In the genomic region with DNA sequence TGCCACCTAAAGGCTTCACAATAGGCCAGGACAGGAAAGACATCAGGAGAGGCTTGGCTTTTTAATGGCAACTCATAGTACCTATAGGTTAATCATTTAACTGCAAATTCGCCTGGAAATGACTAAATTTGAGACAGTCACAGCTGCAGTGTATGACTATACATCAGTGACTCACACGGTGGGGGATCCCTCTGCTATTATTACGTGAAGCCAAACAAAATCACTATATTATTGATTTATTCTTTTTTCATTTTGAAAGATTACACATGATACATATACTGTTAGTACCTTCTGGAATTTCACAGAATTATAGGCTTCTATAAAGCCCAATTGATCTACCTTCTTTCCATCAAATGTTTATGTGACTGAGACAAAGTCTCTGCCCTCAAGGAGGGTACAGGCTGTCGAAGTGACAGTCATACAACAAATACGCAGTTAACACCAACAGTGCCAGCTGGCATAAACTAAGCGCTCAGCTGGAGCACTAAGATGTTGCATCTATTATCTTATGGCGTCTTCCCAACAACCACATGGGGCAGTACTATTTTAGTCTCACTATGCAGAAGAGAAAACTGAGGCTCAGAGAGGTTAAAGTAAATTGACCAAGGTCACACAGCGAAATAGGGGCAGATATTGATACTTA, we compare ENCODE assay signal across 8 cellular contexts.
DNase-seq lines count a peak whose midpoint lies in the region; ATAC-seq, FAIRE-seq and TF ChIP-seq lines count a peak whose summit lies in the region.

No MANE protein-coding gene starts in this region.

- no peaks in the 10 kb centered on the region for H3K9me3 ChIP-seq in CD4-positive, CD25-positive, alpha-beta regulatory T cell (ENCODE audit: control insufficient read depth in 2 of 2, low read length in 2 of 2)
- H3K9me3 ChIP-seq in GM12878 (replicated peaks; ENCODE audit: control insufficient read depth, insufficient read depth, low read length) (no peaks in the 10 kb centered on the region), H9 (ENCODE audit: control insufficient read depth, low read depth, low read length) (no peaks in the 10 kb centered on the region)

- peak overlapping the region; percentile 2 for H3K4me3 ChIP-seq in CD4-positive, CD25-positive, alpha-beta regulatory T cell (ENCODE audit: low read depth, low read length)
- no peak overlapping the region for H3K4me3 ChIP-seq in GM12878

- H4K5ac ChIP-seq in H9 (ENCODE audit: insufficient read length, low read depth, low read length): no peak overlapping the region

- CTCF ChIA-PET in GM12878 (lab: Yijun Ruan, JAX): no interaction called here

- peak in 1 of 3 donors; percentile 57 for DNase-seq in CD4-positive, CD25-positive, alpha-beta regulatory T cell
- DNase-seq in GM12878 (ENCODE audit: low read depth, low spot score) (peak; percentile 44), head of caudate nucleus (no peak), H9 (no peak), occipital lobe (lab: John Stamatoyannopoulos, UW) (no peak)

- in situ Hi-C loops in GM12878 (cut with MboI): no loop called here

- H3K18ac ChIP-seq in H9 (ENCODE audit: insufficient read length, low read depth, low read length): no peak overlapping the region

- H3K23me2 ChIP-seq in H9 (ENCODE audit: insufficient read length, low read depth, low read length, poor library complexity, severe bottlenecking): no peaks in the 10 kb centered on the region

- H3K27ac Mint-ChIP-seq in CD4-positive, CD25-positive, alpha-beta regulatory T cell: peak overlapping the region in 2 of 3 donors; percentile 39 to 78
- H3K27ac Mint-ChIP-seq in stimulated activated memory B cell treated with anti-CD40 and anti-IgM and Interleukin-4, amounts not matched to agents 10 μg/mL and 1 μg/mL and 100 μg/mL, for 72 hours: no peak overlapping the region
- H3K27ac Mint-ChIP-seq in H9: peak overlapping the region in 1 of 3 experiments; percentile 11; a peak in 1 of 7 replicates

- H3K27me3 ChIP-seq in CD4-positive, CD25-positive, alpha-beta regulatory T cell (ENCODE audit: control insufficient read depth, insufficient read depth, low read length): no peaks in the 10 kb centered on the region
- no peaks in the 10 kb centered on the region for H3K27me3 ChIP-seq in GM12878 (replicated peaks in 1 of 2; ENCODE audit: control insufficient read depth in 2 of 2, insufficient read depth in 2 of 2, low read length in 1 of 2)
- H3K27me3 ChIP-seq in H9 (ENCODE audit: insufficient read depth, low read length): no peaks in the 10 kb centered on the region

- no peak overlapping the region for H3K4ac ChIP-seq in H9 (ENCODE audit: low read depth, low read length)

- H3K4me1 Mint-ChIP-seq in CD4-positive, CD25-positive, alpha-beta regulatory T cell: peaks cover 20 to 54% (median 33%) of the 10 kb centered on the region in 4 donors
- H3K4me1 Mint-ChIP-seq in stimulated activated memory B cell treated with anti-CD40 and anti-IgM and Interleukin-4, amounts not matched to agents 10 μg/mL and 1 μg/mL and 100 μg/mL, for 72 hours: peaks cover under 1% of the 10 kb centered on the region
- peaks cover 17 to 19% of the 10 kb centered on the region in 2 experiments for H3K4me1 Mint-ChIP-seq in H9

- H4K20me1 ChIP-seq in GM12878 (ENCODE audit: control insufficient read depth, insufficient read depth) (no peaks in the 10 kb centered on the region), H9 (ENCODE audit: control insufficient read depth, insufficient read depth, insufficient read length) (no peaks in the 10 kb centered on the region)

- no peaks in the 10 kb centered on the region for H3K36me3 ChIP-seq in CD4-positive, CD25-positive, alpha-beta regulatory T cell (ENCODE audit: control insufficient read depth, insufficient read depth, low read length)
- H3K36me3 ChIP-seq in GM12878 (ENCODE audit: control insufficient read depth in 2 of 2, insufficient read depth in 2 of 2, low read length in 1 of 2): no peaks in the 10 kb centered on the region

- H3K4me1 ChIP-seq in CD4-positive, CD25-positive, alpha-beta regulatory T cell (ENCODE audit: control insufficient read depth, insufficient read depth, low read length, poor library complexity, severe bottlenecking): peaks cover 36% of the 10 kb centered on the region
- H3K4me1 ChIP-seq in GM12878 (ENCODE audit: control insufficient read depth, insufficient read depth, low read length): peaks cover 15% of the 10 kb centered on the region
- H3K4me1 ChIP-seq in H9 (ENCODE audit: insufficient read depth, low read length): peaks cover 4% of the 10 kb centered on the region; the same call in 1 of the 2 replicates

- H3K79me2 ChIP-seq in GM12878 (ENCODE audit: control insufficient read depth, insufficient read depth, low read length) (no peaks in the 10 kb centered on the region), H9 (ENCODE audit: insufficient read depth, low read length) (no peaks in the 10 kb centered on the region)

- no peak overlapping the region for H4K91ac ChIP-seq in H9 (ENCODE audit: insufficient read length, low read depth, low read length)

- TF ChIP-seq EP300 in GM12878 (IDR thresholded peaks at IDR 0.05; ENCODE audit: borderline replicate concordance in 1 of 2, control insufficient read depth in 1 of 2, low read depth in 2 of 2, low read length in 2 of 2): peak in 1 of 2 experiments; percentile 57; a peak in 1 of 4 replicates

- RAD21 ChIA-PET in GM12878 (lab: Charles Lee; ENCODE audit: unreplicated experiment): interaction anchor here (0.7 to 1.8 kb wide), 4 partner anchors 20 to 221 kb away, joined by 3 to 10 read pairs (median 4); no protein-coding TSS in a partner anchor

- no peak overlapping the region for H2BK120ac ChIP-seq in H9 (ENCODE audit: low read depth, low read length, poor library complexity, severe bottlenecking)

- no TSS peak for BruUV-seq in GM12878 (replicated peaks; lab: Mats Ljungman, UMichigan)

- no peak overlapping the region for H2BK5ac ChIP-seq in H9 (ENCODE audit: insufficient read length, low read length)

- peak overlapping the region; percentile 65 for H3K27ac ChIP-seq in CD4-positive, CD25-positive, alpha-beta regulatory T cell (ENCODE audit: insufficient read depth, low read length, poor library complexity, severe bottlenecking)
- H3K27ac ChIP-seq in GM12878 (ENCODE audit: control insufficient read depth, insufficient read depth) (no peak overlapping the region), H9 (ENCODE audit: insufficient read length, low read depth, low read length) (no peak overlapping the region)

- POLR2A ChIA-PET in GM12878 (lab: Charles Lee): no interaction called here

- H3K79me1 ChIP-seq in H9 (ENCODE audit: insufficient read depth, low read depth, low read length, poor library complexity, severe bottlenecking): no peaks in the 10 kb centered on the region

- H3K9me3 Mint-ChIP-seq in CD4-positive, CD25-positive, alpha-beta regulatory T cell: peaks cover 0 to 1% (median 0%) of the 10 kb centered on the region in 7 donors
- H3K9me3 Mint-ChIP-seq in stimulated activated memory B cell treated with anti-CD40 and anti-IgM and Interleukin-4, amounts not matched to agents 10 μg/mL and 1 μg/mL and 100 μg/mL, for 72 hours: no peaks in the 10 kb centered on the region
- no peaks in the 10 kb centered on the region for H3K9me3 Mint-ChIP-seq in H9

- TF ChIP-seq RAD21 in GM12878 (IDR thresholded peaks at IDR 0.05; ENCODE audit: insufficient read depth, low read depth, low read length): no peak

- no peaks in the 10 kb centered on the region for H3K36me3 Mint-ChIP-seq in CD4-positive, CD25-positive, alpha-beta regulatory T cell
- H3K36me3 Mint-ChIP-seq in stimulated activated memory B cell treated with anti-CD40 and anti-IgM and Interleukin-4, amounts not matched to agents 10 μg/mL and 1 μg/mL and 100 μg/mL, for 72 hours: no peaks in the 10 kb centered on the region
- peaks cover 0 to 1% (median 0%) of the 10 kb centered on the region in 3 experiments; a peak in 1 of 7 replicates for H3K36me3 Mint-ChIP-seq in H9 (ENCODE audit: insufficient read depth in 1 of 3, low read depth in 3 of 3)

- intact Hi-C loops in GM12878 (cut with micrococcal nuclease; ENCODE audit: unreplicated experiment): loop anchor here (5.0 kb wide), 2 partner anchors 38 to 122 kb away; a partner anchor contains a TSS
- intact Hi-C loops in head of caudate nucleus (cut with DNase I): no loop called here

- no peak overlapping the region for H2BK15ac ChIP-seq in H9 (ENCODE audit: low read depth, low read length)

- H3K14ac ChIP-seq in H9 (ENCODE audit: insufficient read depth, low read length): no peak overlapping the region

- H2AK5ac ChIP-seq in H9 (ENCODE audit: insufficient read length, low read length): no peak overlapping the region

- no peak overlapping the region for H3K56ac ChIP-seq in H9 (ENCODE audit: insufficient read length, low read depth, low read length)

- 5% methylated on average over 8 of the region's 8 CpGs for WGBS in GM12878 (ENCODE audit: insufficient coverage, insufficient replicate concordance, low lambda C conversion rate, missing lambda C conversion rate)
- no CpG with 5 or more reads among the region's 8 CpGs for WGBS in H9 (ENCODE audit: extremely low coverage, insufficient read length, low lambda C conversion rate)

- SMC1A ChIA-PET in GM12878 (lab: Charles Lee; ENCODE audit: uncharacterized antibody, unreplicated experiment): interaction anchor here (0.5 to 5.9 kb wide), 6 partner anchors 8 to 112 kb away, joined by 3 to 29 read pairs (median 4); no protein-coding TSS in a partner anchor

- peak in 1 of 2 donors; percentile 57 for ATAC-seq in CD4-positive, CD25-positive, alpha-beta regulatory T cell (ENCODE audit: low read depth in 2 of 2)
- ATAC-seq in GM19351 (IDR thresholded peaks at IDR 0.05; ENCODE audit: unreplicated experiment) (peak; percentile 79), HG03280 (IDR thresholded peaks at IDR 0.05; ENCODE audit: unreplicated experiment) (peak; percentile 77), GM12878 (peak; percentile 75)
- ATAC-seq in stimulated activated memory B cell treated with anti-CD40 and anti-IgM and Interleukin-4, amounts not matched to agents 10 μg/mL and 1 μg/mL and 100 μg/mL, for 72 hours: peak; percentile 42

- no peak for TF ChIP-seq CTCF in GM12878 (IDR thresholded peaks at IDR 0.05 in 2 of 3, conservative IDR thresholded peaks at IDR 0.05 in 1 of 3; ENCODE audit: control insufficient read depth in 2 of 3, extremely low read depth in 1 of 3, insufficient read depth in 1 of 3, low read depth in 3 of 3, low read length in 3 of 3)
- no peak for TF ChIP-seq CTCF in H9 (conservative IDR thresholded peaks at IDR 0.05)

- H3K4me3 Mint-ChIP-seq in CD4-positive, CD25-positive, alpha-beta regulatory T cell: peak overlapping the region in 2 of 4 donors; percentile 3 to 60
- H3K4me3 Mint-ChIP-seq in stimulated activated memory B cell treated with anti-CD40 and anti-IgM and Interleukin-4, amounts not matched to agents 10 μg/mL and 1 μg/mL and 100 μg/mL, for 72 hours: no peak overlapping the region
- H3K4me3 Mint-ChIP-seq in H9: no peak overlapping the region

- H3K4me2 ChIP-seq in GM12878 (ENCODE audit: control insufficient read depth, insufficient read depth): peak overlapping the region; percentile 54
- no peak overlapping the region for H3K4me2 ChIP-seq in H9 (ENCODE audit: insufficient read depth, insufficient read length, low read length)

- FAIRE-seq in GM12878 (lab: Jason Lieb, UNC): no peak

- no peak overlapping the region for H4K8ac ChIP-seq in H9 (replicated peaks; ENCODE audit: insufficient read length, low read depth, low read length)

- no peak overlapping the region for H3K23ac ChIP-seq in H9 (ENCODE audit: insufficient read length, low read depth, low read length)

- H2BK20ac ChIP-seq in H9 (ENCODE audit: low read depth, low read length, poor library complexity, severe bottlenecking): no peak overlapping the region

- no peak overlapping the region for H3K9ac ChIP-seq in GM12878 (ENCODE audit: control insufficient read depth, insufficient read depth, low read length)
- no peak overlapping the region for H3K9ac ChIP-seq in H9 (ENCODE audit: extremely low read depth, insufficient read length, low read length)

- no peak overlapping the region for H2BK12ac ChIP-seq in H9 (ENCODE audit: insufficient read length, low read depth, low read length)

- no peaks in the 10 kb centered on the region for H3K27me3 Mint-ChIP-seq in CD4-positive, CD25-positive, alpha-beta regulatory T cell
- peaks cover 16% of the 10 kb centered on the region for H3K27me3 Mint-ChIP-seq in stimulated activated memory B cell treated with anti-CD40 and anti-IgM and Interleukin-4, amounts not matched to agents 10 μg/mL and 1 μg/mL and 100 μg/mL, for 72 hours
- no peaks in the 10 kb centered on the region for H3K27me3 Mint-ChIP-seq in H9 (ENCODE audit: low read depth)

- no peak overlapping the region for H3T11ph ChIP-seq in H9 (ENCODE audit: low read length)

- no peak for TF ChIP-seq POLR2A in GM12878 (IDR thresholded peaks at IDR 0.05; ENCODE audit: low read depth, low read length)

- no peak overlapping the region; the same call in 1 of the 2 replicates for H2AFZ ChIP-seq in GM12878 (ENCODE audit: control insufficient read depth, low read depth, low read length)
- no peak overlapping the region for H2AFZ ChIP-seq in H9 (ENCODE audit: low read length)
